ENCODE assay signal across 11 cellular contexts in the genomic region with DNA sequence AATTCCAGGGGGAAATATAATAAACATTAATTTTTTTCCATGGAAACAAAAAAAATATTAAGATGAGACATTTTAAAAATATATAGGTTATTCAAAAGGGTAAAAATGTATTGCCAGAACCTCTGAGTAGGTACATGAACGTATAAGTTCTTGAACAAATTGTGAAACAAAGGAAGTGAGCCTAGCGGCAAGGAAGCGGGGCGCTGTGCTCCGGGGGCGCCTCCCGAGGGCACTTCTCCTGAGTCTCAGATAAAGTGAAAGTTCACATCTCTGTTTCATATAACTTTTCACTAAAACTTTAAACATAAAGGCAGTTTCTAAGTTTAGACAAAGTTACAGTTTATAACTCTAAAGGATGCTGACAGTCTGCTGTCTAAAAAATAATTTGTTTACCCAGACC. TPM values are rescaled to one million over a fixed set of nuclear protein-coding genes. Genes with fewer than 3 reads are reported as not detected.
DNase-seq lines count a peak whose midpoint lies in the region; TF ChIP-seq lines count a peak whose summit lies in the region.
"Had no signal": no experiment of that assay in that cellular context is flagged by ENCODE, and none has a peak within 500 bp of the region (broad histone marks: within the 10 kb centered on the region; RNA-seq: fewer than 3 reads in every experiment).

No MANE protein-coding gene starts in this region.

- no peaks in the 10 kb centered on the region for H3K27me3 Mint-ChIP-seq in activated naive CD8-positive, alpha-beta T cell
- no peaks in the 10 kb centered on the region for H3K27me3 Mint-ChIP-seq in stimulated activated naive CD8-positive, alpha-beta T cell treated with anti-CD3 and anti-CD28 coated beads, Interleukin-15, Interleukin-2, amounts not matched to agents 100 ng/mL and 50 ng/mL, for 24 hours
- no peaks in the 10 kb centered on the region for H3K27me3 Mint-ChIP-seq in Caco-2 (ENCODE audit: insufficient read depth, unreplicated experiment)

- H3K27me3 ChIP-seq in Caco-2 (replicated peaks; ENCODE audit: control insufficient read depth, insufficient read depth, low read length) = no peaks in the 10 kb centered on the region
- H3K27me3 ChIP-seq: adrenal gland, stomach had no signal

- no peaks in the 10 kb centered on the region for H3K4me1 ChIP-seq in Caco-2
- H3K4me1 ChIP-seq: adrenal gland had no signal

- POLR2A ChIA-PET in Caco-2 (lab: Charles Lee) = interaction anchor here (1.1 kb wide), 1 partner anchor 52 kb away, joined by 3 read pairs; a partner anchor contains a TSS

- H3K9me3 Mint-ChIP-seq in activated naive CD8-positive, alpha-beta T cell (ENCODE audit: low read depth) = no peaks in the 10 kb centered on the region
- no peaks in the 10 kb centered on the region for H3K9me3 Mint-ChIP-seq in stimulated activated naive CD8-positive, alpha-beta T cell treated with anti-CD3 and anti-CD28 coated beads, Interleukin-15, Interleukin-2, amounts not matched to agents 100 ng/mL and 50 ng/mL, for 24 hours
- H3K9me3 Mint-ChIP-seq in Caco-2 (ENCODE audit: unreplicated experiment) = no peaks in the 10 kb centered on the region

- intact Hi-C loops in Caco-2 (cut with micrococcal nuclease; ENCODE audit: unreplicated experiment) = loop anchor here (5.0 to 10.0 kb wide), 2 partner anchors 126 to 188 kb away; no protein-coding TSS in a partner anchor

- TF ChIP-seq POLR2A in NB4 (IDR thresholded peaks at IDR 0.05; ENCODE audit: extremely low read depth, insufficient read length) = no peak

- H3K4me3 Mint-ChIP-seq in activated naive CD8-positive, alpha-beta T cell = peak overlapping the region; percentile 57
- H3K4me3 Mint-ChIP-seq in stimulated activated naive CD8-positive, alpha-beta T cell treated with anti-CD3 and anti-CD28 coated beads, Interleukin-15, Interleukin-2, amounts not matched to agents 100 ng/mL and 50 ng/mL, for 24 hours = peak overlapping the region; percentile 35
- no peak overlapping the region for H3K4me3 Mint-ChIP-seq in Caco-2 (ENCODE audit: unreplicated experiment)

- DNase-seq in stimulated activated CD4-positive, alpha-beta T cell treated with anti-CD3 and anti-CD28 coated beads, Interleukin-12 subunit alpha, Interleukin-12 subunit beta, amount 100 ng/mL, for 4 hours = peak; percentile 13
- no peak for DNase-seq in stimulated activated CD4-positive, alpha-beta T cell treated with anti-CD3 and anti-CD28 coated beads, Interleukin-2, amount 100 ng/mL, for 48 hours
- DNase-seq in NB4 (ENCODE audit: low read depth) (peak; percentile 38), HT-29 (ENCODE audit: low spot score) (no peak), Caco-2 (no peak)
- DNase-seq: adrenal gland, left ventricle myocardium superior, NCI-H2029, stomach had no signal

- no peaks in the 10 kb centered on the region for H3K9me3 ChIP-seq in Caco-2
- H3K9me3 ChIP-seq: adrenal gland, stomach had no signal

- peak overlapping the region; percentile 64 for H3K27ac Mint-ChIP-seq in activated naive CD8-positive, alpha-beta T cell
- peak overlapping the region; percentile 57 for H3K27ac Mint-ChIP-seq in stimulated activated naive CD8-positive, alpha-beta T cell treated with anti-CD3 and anti-CD28 coated beads, Interleukin-15, Interleukin-2, amounts not matched to agents 100 ng/mL and 50 ng/mL, for 24 hours
- no peak overlapping the region for H3K27ac Mint-ChIP-seq in Caco-2 (ENCODE audit: unreplicated experiment)

- TF ChIP-seq CTCF in NB4 (IDR thresholded peaks at IDR 0.05; ENCODE audit: low read depth, low read length) = no peak
- TF ChIP-seq CTCF in Caco-2 (IDR thresholded peaks at IDR 0.05; ENCODE audit: insufficient read depth in 1 of 2, low read depth in 1 of 2, low read length in 1 of 2, severe bottlenecking in 1 of 2, unreplicated experiment in 1 of 2) = no peak

- no TSS peak for BruUV-seq in Caco-2 (replicated peaks; lab: Mats Ljungman, UMichigan)

- H3K4me1 Mint-ChIP-seq in activated naive CD8-positive, alpha-beta T cell (ENCODE audit: low read depth) = peaks cover 36% of the 10 kb centered on the region
- peaks cover 31% of the 10 kb centered on the region for H3K4me1 Mint-ChIP-seq in stimulated activated naive CD8-positive, alpha-beta T cell treated with anti-CD3 and anti-CD28 coated beads, Interleukin-15, Interleukin-2, amounts not matched to agents 100 ng/mL and 50 ng/mL, for 24 hours (ENCODE audit: low read depth)
- no peaks in the 10 kb centered on the region for H3K4me1 Mint-ChIP-seq in Caco-2 (ENCODE audit: low read depth, unreplicated experiment)

- CTCF ChIA-PET in Caco-2 (lab: Charles Lee) = no interaction called here

- H3K36me3 ChIP-seq in Caco-2 (ENCODE audit: control insufficient read depth, insufficient read depth, low read length) = no peaks in the 10 kb centered on the region

- peaks cover 2% of the 10 kb centered on the region for H3K36me3 Mint-ChIP-seq in activated naive CD8-positive, alpha-beta T cell
- peaks cover 6% of the 10 kb centered on the region for H3K36me3 Mint-ChIP-seq in stimulated activated naive CD8-positive, alpha-beta T cell treated with anti-CD3 and anti-CD28 coated beads, Interleukin-15, Interleukin-2, amounts not matched to agents 100 ng/mL and 50 ng/mL, for 24 hours (ENCODE audit: low read depth)
- no peaks in the 10 kb centered on the region for H3K36me3 Mint-ChIP-seq in Caco-2 (ENCODE audit: insufficient read depth, unreplicated experiment)

- no peak overlapping the region for H3K4me3 ChIP-seq in NB4 (ENCODE audit: low read depth, low read length)
- H3K4me3 ChIP-seq in Caco-2 (ENCODE audit: low read depth, low read length) = no peak overlapping the region
- H3K4me3 ChIP-seq: adrenal gland, stomach had no signal

RNA-seq across cellular contexts. Expression of a gene that starts 52.3 kb away (rescaled TPM):
- total RNA-seq in HT-29 (2014; rRNA removed; shearing (Covaris generic)) = 4.1 and 7.2 TPM in 2 replicates
- total RNA-seq in Caco-2 (2022) = 17.9 and 19.5 TPM in 2 replicates

Comparison
In these comparisons a context has a peak if more than half of its experiments do, and no peak if none do; other contexts are left out.
1. DNase-seq: peak in stimulated activated CD4-positive, alpha-beta T cell treated with anti-CD3 and anti-CD28 coated beads, Interleukin-12 subunit alpha, Interleukin-12 subunit beta, amount 100 ng/mL, for 4 hours (single experiment) and NB4 (single experiment); none in stimulated activated CD4-positive, alpha-beta T cell treated with anti-CD3 and anti-CD28 coated beads, Interleukin-2, amount 100 ng/mL, for 48 hours (0 of 2), HT-29 (single experiment) and Caco-2 (0 of 2).